ENCODE assay signal across 1 cellular context in the genomic region with DNA sequence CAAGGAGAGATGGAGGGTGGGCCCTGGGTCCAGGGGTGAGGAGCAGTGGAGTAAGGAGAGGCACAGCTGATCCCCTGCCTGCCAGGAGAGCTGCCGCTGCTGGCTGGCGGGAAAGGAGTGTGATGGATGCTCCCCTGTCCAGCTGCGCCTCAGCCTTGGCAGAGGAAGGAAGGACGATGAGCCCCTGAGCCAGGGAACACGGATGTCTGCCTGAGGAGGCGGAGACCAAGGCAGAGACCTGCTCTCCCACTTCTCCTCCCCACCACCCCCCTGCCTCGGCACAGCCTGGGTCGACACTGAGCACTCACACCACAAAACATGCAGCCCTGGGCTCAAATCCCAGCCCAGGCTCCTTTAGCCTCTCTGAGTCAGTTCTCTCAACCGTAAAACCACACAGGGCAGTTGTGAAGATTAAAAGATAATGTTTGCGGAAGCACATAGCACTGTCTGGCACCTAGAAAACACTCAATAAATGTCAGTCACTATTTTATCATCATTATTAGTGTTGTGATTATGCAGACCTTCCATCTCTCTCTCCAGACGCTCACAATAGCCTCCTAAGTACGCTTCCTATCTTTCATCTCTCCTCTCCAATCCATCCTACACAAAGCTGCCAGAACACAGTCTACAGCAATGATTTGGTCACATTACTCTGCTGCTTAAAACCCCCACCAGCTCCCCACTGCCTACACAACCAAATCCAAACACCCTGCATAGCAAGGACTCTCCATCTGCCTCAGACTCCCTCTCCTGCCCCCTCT.
TF ChIP-seq lines count a peak whose summit lies in the region.

No MANE protein-coding gene starts in this region.

TF ChIP-seq in GM23338, 12 proteins besides CTCF, POLR2A, EP300 and RAD21:
- TF ChIP-seq, protein P1, sequence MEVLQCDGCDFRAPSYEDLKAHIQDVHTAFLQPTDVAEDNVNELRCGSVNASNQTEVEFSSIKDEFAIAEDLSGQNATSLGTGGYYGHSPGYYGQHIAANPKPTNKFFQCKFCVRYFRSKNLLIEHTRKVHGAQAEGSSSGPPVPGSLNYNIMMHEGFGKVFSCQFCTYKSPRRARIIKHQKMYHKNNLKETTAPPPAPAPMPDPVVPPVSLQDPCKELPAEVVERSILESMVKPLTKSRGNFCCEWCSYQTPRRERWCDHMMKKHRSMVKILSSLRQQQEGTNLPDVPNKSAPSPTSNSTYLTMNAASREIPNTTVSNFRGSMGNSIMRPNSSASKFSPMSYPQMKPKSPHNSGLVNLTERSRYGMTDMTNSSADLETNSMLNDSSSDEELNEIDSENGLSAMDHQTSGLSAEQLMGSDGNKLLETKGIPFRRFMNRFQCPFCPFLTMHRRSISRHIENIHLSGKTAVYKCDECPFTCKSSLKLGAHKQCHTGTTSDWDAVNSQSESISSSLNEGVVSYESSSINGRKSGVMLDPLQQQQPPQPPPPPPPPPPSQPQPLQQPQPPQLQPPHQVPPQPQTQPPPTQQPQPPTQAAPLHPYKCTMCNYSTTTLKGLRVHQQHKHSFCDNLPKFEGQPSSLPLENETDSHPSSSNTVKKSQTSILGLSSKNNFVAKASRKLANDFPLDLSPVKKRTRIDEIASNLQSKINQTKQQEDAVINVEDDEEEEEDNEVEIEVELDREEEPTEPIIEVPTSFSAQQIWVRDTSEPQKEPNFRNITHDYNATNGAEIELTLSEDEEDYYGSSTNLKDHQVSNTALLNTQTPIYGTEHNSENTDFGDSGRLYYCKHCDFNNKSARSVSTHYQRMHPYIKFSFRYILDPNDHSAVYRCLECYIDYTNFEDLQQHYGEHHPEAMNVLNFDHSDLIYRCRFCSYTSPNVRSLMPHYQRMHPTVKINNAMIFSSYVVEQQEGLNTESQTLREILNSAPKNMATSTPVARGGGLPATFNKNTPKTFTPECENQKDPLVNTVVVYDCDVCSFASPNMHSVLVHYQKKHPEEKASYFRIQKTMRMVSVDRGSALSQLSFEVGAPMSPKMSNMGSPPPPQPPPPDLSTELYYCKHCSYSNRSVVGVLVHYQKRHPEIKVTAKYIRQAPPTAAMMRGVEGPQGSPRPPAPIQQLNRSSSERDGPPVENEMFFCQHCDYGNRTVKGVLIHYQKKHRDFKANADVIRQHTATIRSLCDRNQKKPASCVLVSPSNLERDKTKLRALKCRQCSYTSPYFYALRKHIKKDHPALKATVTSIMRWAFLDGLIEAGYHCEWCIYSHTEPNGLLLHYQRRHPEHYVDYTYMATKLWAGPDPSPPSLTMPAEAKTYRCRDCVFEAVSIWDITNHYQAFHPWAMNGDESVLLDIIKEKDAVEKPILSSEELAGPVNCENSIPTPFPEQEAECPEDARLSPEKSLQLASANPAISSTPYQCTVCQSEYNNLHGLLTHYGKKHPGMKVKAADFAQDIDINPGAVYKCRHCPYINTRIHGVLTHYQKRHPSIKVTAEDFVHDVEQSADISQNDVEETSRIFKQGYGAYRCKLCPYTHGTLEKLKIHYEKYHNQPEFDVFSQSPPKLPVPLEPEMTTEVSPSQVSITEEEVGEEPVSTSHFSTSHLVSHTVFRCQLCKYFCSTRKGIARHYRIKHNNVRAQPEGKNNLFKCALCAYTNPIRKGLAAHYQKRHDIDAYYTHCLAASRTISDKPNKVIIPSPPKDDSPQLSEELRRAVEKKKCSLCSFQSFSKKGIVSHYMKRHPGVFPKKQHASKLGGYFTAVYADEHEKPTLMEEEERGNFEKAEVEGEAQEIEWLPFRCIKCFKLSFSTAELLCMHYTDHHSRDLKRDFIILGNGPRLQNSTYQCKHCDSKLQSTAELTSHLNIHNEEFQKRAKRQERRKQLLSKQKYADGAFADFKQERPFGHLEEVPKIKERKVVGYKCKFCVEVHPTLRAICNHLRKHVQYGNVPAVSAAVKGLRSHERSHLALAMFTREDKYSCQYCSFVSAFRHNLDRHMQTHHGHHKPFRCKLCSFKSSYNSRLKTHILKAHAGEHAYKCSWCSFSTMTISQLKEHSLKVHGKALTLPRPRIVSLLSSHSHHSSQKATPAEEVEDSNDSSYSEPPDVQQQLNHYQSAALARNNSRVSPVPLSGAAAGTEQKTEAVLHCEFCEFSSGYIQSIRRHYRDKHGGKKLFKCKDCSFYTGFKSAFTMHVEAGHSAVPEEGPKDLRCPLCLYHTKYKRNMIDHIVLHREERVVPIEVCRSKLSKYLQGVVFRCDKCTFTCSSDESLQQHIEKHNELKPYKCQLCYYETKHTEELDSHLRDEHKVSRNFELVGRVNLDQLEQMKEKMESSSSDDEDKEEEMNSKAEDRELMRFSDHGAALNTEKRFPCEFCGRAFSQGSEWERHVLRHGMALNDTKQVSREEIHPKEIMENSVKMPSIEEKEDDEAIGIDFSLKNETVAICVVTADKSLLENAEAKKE (CRISPR knock-in tag; IDR thresholded peaks at IDR 0.05): no peak
- TF ChIP-seq EZH2phosphoT487 (IDR thresholded peaks at IDR 0.05; ENCODE audit: unreplicated experiment) (no peak), JUNB (IDR thresholded peaks at IDR 0.05; ENCODE audit: unreplicated experiment) (no peak), ZNF331 (CRISPR knock-in tag; IDR thresholded peaks at IDR 0.05; ENCODE audit: low read depth) (no peak), ZNF114 (CRISPR knock-in tag; IDR thresholded peaks at IDR 0.05) (no peak), POLR2AphosphoS5 (IDR thresholded peaks at IDR 0.05; ENCODE audit: low read depth) (no peak), STAT1 (IDR thresholded peaks at IDR 0.05; ENCODE audit: unreplicated experiment) (no peak), EZH2 (IDR thresholded peaks at IDR 0.05; ENCODE audit: low read depth, unreplicated experiment) (no peak), CREB1 (CRISPR knock-in tag; IDR thresholded peaks at IDR 0.05; ENCODE audit: low read depth) (no peak), NANOG (IDR thresholded peaks at IDR 0.05; ENCODE audit: borderline replicate concordance) (no peak)
- TF ChIP-seq, protein P2, sequence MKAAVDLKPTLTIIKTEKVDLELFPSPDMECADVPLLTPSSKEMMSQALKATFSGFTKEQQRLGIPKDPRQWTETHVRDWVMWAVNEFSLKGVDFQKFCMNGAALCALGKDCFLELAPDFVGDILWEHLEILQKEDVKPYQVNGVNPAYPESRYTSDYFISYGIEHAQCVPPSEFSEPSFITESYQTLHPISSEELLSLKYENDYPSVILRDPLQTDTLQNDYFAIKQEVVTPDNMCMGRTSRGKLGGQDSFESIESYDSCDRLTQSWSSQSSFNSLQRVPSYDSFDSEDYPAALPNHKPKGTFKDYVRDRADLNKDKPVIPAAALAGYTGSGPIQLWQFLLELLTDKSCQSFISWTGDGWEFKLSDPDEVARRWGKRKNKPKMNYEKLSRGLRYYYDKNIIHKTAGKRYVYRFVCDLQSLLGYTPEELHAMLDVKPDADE (IDR thresholded peaks at IDR 0.05): no peak
- TF ChIP-seq, protein P3, sequence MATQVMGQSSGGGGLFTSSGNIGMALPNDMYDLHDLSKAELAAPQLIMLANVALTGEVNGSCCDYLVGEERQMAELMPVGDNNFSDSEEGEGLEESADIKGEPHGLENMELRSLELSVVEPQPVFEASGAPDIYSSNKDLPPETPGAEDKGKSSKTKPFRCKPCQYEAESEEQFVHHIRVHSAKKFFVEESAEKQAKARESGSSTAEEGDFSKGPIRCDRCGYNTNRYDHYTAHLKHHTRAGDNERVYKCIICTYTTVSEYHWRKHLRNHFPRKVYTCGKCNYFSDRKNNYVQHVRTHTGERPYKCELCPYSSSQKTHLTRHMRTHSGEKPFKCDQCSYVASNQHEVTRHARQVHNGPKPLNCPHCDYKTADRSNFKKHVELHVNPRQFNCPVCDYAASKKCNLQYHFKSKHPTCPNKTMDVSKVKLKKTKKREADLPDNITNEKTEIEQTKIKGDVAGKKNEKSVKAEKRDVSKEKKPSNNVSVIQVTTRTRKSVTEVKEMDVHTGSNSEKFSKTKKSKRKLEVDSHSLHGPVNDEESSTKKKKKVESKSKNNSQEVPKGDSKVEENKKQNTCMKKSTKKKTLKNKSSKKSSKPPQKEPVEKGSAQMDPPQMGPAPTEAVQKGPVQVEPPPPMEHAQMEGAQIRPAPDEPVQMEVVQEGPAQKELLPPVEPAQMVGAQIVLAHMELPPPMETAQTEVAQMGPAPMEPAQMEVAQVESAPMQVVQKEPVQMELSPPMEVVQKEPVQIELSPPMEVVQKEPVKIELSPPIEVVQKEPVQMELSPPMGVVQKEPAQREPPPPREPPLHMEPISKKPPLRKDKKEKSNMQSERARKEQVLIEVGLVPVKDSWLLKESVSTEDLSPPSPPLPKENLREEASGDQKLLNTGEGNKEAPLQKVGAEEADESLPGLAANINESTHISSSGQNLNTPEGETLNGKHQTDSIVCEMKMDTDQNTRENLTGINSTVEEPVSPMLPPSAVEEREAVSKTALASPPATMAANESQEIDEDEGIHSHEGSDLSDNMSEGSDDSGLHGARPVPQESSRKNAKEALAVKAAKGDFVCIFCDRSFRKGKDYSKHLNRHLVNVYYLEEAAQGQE (IDR thresholded peaks at IDR 0.05; ENCODE audit: unreplicated experiment): no peak
